ENCODE assay signal across 8 cellular contexts in the genomic region with DNA sequence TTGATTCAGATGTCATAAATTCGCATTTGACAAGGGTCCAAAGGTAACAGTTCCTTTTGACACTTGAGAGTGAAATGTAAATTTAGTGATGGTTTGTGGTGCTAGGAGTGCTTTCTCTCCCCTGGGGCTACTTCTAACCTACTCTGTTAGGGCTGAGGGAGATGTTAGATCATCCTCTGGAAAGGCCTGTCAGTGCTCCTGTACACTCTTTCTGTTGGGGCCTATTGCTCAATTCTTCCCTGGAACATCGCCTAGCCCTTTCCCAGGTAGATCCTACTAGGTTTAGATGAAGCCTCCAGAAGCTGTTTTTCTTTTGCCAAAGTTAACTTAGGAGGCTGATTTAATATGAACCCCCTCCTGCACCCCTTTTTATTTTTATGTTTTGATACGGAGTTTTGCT. TPM values are rescaled to one million over a fixed set of nuclear protein-coding genes. Genes with fewer than 3 reads are reported as not detected.
DNase-seq lines count a peak whose midpoint lies in the region; ATAC-seq, FAIRE-seq and TF ChIP-seq lines count a peak whose summit lies in the region.

No MANE protein-coding gene starts in this region.

- peaks cover 23% of the 10 kb centered on the region for H3K4me1 Mint-ChIP-seq in activated naive CD4-positive, alpha-beta T cell treated with anti-CD3 and anti-CD28 coated beads, Interleukin-2, amount 10 ng/mL, durations not matched to agents 7 days and 5 days

- DNase-seq in activated naive CD4-positive, alpha-beta T cell treated with anti-CD3 and anti-CD28 coated beads, Interleukin-2, amount 10 ng/mL, durations not matched to agents 7 days and 5 days = no peak
- DNase-seq in activated naive CD4-positive, alpha-beta T cell treated with Interleukin-2 at 50 U/mL for 16 hours = no peak
- DNase-seq in Peyer's patch (no peak), fibroblast of the aortic adventitia (ENCODE audit: low read depth) (peak; percentile 3), tibial nerve (ENCODE audit: low spot score in 2 of 2) (peak in 1 of 2 donors; percentile 18), GM12892 (ENCODE audit: insufficient read length) (no peak), islet precursor cell (no peak)

- H3K36me3 Mint-ChIP-seq in activated naive CD4-positive, alpha-beta T cell treated with anti-CD3 and anti-CD28 coated beads, Interleukin-2, amount 10 ng/mL, durations not matched to agents 7 days and 5 days = peaks cover 5% of the 10 kb centered on the region

- H3K27me3 ChIP-seq in Peyer's patch (no peaks in the 10 kb centered on the region), tibial nerve (no peaks in the 10 kb centered on the region)

- H3K4me1 ChIP-seq in Peyer's patch = peaks cover 0 to 15% (median 3%) of the 10 kb centered on the region in 4 donors
- peaks cover 0 to 17% (median 12%) of the 10 kb centered on the region in 4 donors for H3K4me1 ChIP-seq in tibial nerve

- peak overlapping the region; percentile 78 for H3K4me3 Mint-ChIP-seq in activated naive CD4-positive, alpha-beta T cell treated with anti-CD3 and anti-CD28 coated beads, Interleukin-2, amount 10 ng/mL, durations not matched to agents 7 days and 5 days

- peak overlapping the region in 3 of 4 donors; percentile 88 to 97 (median 89) for H3K27ac ChIP-seq in Peyer's patch
- H3K27ac ChIP-seq in tibial nerve = peak overlapping the region in 3 of 4 donors; percentile 83 to 90 (median 89)

- peak overlapping the region; percentile 25 for H3K27ac Mint-ChIP-seq in activated naive CD4-positive, alpha-beta T cell treated with anti-CD3 and anti-CD28 coated beads, Interleukin-2, amount 10 ng/mL, durations not matched to agents 7 days and 5 days

- H3K9me3 Mint-ChIP-seq in activated naive CD4-positive, alpha-beta T cell treated with anti-CD3 and anti-CD28 coated beads, Interleukin-2, amount 10 ng/mL, durations not matched to agents 7 days and 5 days = no peaks in the 10 kb centered on the region

- FAIRE-seq in GM12892 (lab: Jason Lieb, UNC) = no peak

- H3K27me3 Mint-ChIP-seq in activated naive CD4-positive, alpha-beta T cell treated with anti-CD3 and anti-CD28 coated beads, Interleukin-2, amount 10 ng/mL, durations not matched to agents 7 days and 5 days = no peaks in the 10 kb centered on the region

- peak overlapping the region in 3 of 4 donors; percentile 62 to 68 (median 67) for H3K4me3 ChIP-seq in Peyer's patch
- H3K4me3 ChIP-seq in fibroblast of the aortic adventitia (ENCODE audit: low read depth, low read length) = peak overlapping the region; percentile 82
- H3K4me3 ChIP-seq in tibial nerve = peak overlapping the region in 3 of 4 donors; percentile 61 to 70 (median 62)

- H3K36me3 ChIP-seq in Peyer's patch (no peaks in the 10 kb centered on the region), tibial nerve (peaks cover 0 to 11% (median 0%) of the 10 kb centered on the region in 3 donors)

- WGBS in tibial nerve, 2 donors = 73 to 82% methylated on average over 3 of the region's 3 CpGs

- TF ChIP-seq EP300 in tibial nerve (IDR thresholded peaks at IDR 0.05) = no peak

- CTCF ChIA-PET in activated naive CD4-positive, alpha-beta T cell treated with anti-CD3 and anti-CD28 coated beads, Interleukin-2, amount 10 ng/mL, durations not matched to agents 7 days and 5 days (lab: Charles Lee) = interaction anchor here (0.8 to 2.3 kb wide), 4 partner anchors 54 to 762 kb away, joined by 3 to 13 read pairs (median 3); a partner anchor contains a TSS

- no peaks in the 10 kb centered on the region for H3K9me3 ChIP-seq in Peyer's patch
- no peaks in the 10 kb centered on the region for H3K9me3 ChIP-seq in tibial nerve

- no peak for ATAC-seq in GM19023 (IDR thresholded peaks at IDR 0.05; ENCODE audit: unreplicated experiment)

- TF ChIP-seq POLR2A in Peyer's patch (IDR thresholded peaks at IDR 0.05) (no peak), tibial nerve (IDR thresholded peaks at IDR 0.05) (no peak), GM12892 (IDR thresholded peaks at IDR 0.05; ENCODE audit: low read depth, low read length) (no peak)

- no peak for TF ChIP-seq CTCF in Peyer's patch (IDR thresholded peaks at IDR 0.05)
- no peak for TF ChIP-seq CTCF in fibroblast of the aortic adventitia (IDR thresholded peaks at IDR 0.05; ENCODE audit: insufficient read depth, low read length)
- TF ChIP-seq CTCF in tibial nerve (IDR thresholded peaks at IDR 0.05) = no peak

RNA-seq across cellular contexts. Expression of a gene that starts 1.4 kb away (rescaled TPM):
- total RNA-seq in Peyer's patch (10 to 100 TPM; 15.7 to 45.9 (median 30.3) TPM), fibroblast of the aortic adventitia (ENCODE audit: low replicate concordance) (37.2 and 131 TPM in 2 replicates), tibial nerve (10 to 100 TPM; 19.8 to 47.4 (median 27.8) TPM)
- polyA plus RNA-seq in GM12892 (2012; ENCODE audit: missing spikeins) = 57.4 TPM

RNA-seq across cellular contexts. Expression of a gene that starts 55.4 kb away (rescaled TPM):
- total RNA-seq in Peyer's patch (10 to 100 TPM; 23.6 to 42.9 (median 28.3) TPM), fibroblast of the aortic adventitia (ENCODE audit: low replicate concordance) (27.3 and 46.7 TPM in 2 replicates), tibial nerve (10 to 100 TPM; 19.8 to 53.4 (median 44.5) TPM)
- polyA plus RNA-seq in GM12892 (2012; ENCODE audit: missing spikeins) = 8.9 TPM
